Comparison of ENCODE assay signal across 8 cellular contexts in the genomic region with DNA sequence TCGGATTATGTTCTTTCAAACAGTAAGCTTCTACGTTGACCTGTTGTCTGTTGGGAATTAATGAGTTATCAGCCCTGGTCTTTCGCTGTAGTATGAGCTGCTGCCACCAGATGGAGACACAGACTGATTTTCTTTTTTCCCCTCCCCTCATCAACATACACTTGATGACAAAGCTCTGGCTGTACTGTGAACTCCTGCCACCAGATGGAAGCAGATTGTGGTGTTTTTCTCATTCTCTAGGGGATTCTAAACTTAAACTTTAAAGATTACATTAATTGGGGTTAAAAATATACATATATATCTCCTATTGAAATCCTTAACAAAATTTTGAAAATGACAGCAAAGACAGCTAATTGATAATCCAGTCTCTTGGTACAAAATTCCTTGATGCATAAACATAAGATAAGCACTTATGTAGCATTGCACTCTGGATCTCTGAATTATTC. TPM values are rescaled to one million over a fixed set of nuclear protein-coding genes. Genes with fewer than 3 reads are reported as not detected.
DNase-seq lines count a peak whose midpoint lies in the region; ATAC-seq and TF ChIP-seq lines count a peak whose summit lies in the region.

No MANE protein-coding gene starts in this region.

- H3K9me3 ChIP-seq in NT2/D1 (ENCODE audit: insufficient read depth, low read length), result no peaks in the 10 kb centered on the region

- peaks cover 2 to 13% (median 4%) of the 10 kb centered on the region in 3 donors for H3K4me1 Mint-ChIP-seq in naive B cell

- peaks cover 69% of the 10 kb centered on the region for H3K36me3 ChIP-seq in NT2/D1 (ENCODE audit: insufficient read depth, insufficient read length, low read length)

- no peak overlapping the region for H3K9ac ChIP-seq in NT2/D1 (ENCODE audit: insufficient read length, low read depth)

- no peaks in the 10 kb centered on the region for H3K36me3 Mint-ChIP-seq in naive B cell

- no peaks in the 10 kb centered on the region for H3K27me3 ChIP-seq in NT2/D1 (ENCODE audit: insufficient read depth, insufficient read length)

- H3K27me3 Mint-ChIP-seq in naive B cell, result no peaks in the 10 kb centered on the region

- H3K27ac Mint-ChIP-seq in naive B cell, result peak overlapping the region in 2 of 6 donors; percentile 34 to 70

- H3K4me3 ChIP-seq in NT2/D1 (ENCODE audit: insufficient read length, low read depth) (no peak overlapping the region), epithelial cell of esophagus (ENCODE audit: low read length) (no peak overlapping the region)

- peak; percentile 81 for TF ChIP-seq CTCF in epithelial cell of esophagus (IDR thresholded peaks at IDR 0.05; ENCODE audit: insufficient read depth, low read depth, low read length, missing control alignments)

- H3K4me3 Mint-ChIP-seq in naive B cell, result no peak overlapping the region

- H3K4me1 ChIP-seq in NT2/D1 (ENCODE audit: insufficient read depth, insufficient read length), result no peaks in the 10 kb centered on the region

- DNase-seq in DMS53 treated with DMSO at 0.1 percent for 48 hours (lab: John Stamatoyannopoulos, UW; ENCODE audit: unreplicated experiment), result peak; percentile 48
- DNase-seq in HUDEP-2 (lab: John Stamatoyannopoulos, UW; ENCODE audit: unreplicated experiment in 76 of 76), result peak in 56 of 76 experiments; percentile 0 to 66 (median 17)
- peak; percentile 68 for DNase-seq in NT2/D1 (ENCODE audit: low read depth, low spot score)
- peak; percentile 18 for DNase-seq in activated CD8-positive, alpha-beta memory T cell treated with anti-CD3 and anti-CD28 coated beads, Interleukin-2, amount 50 U/mL, for 24 hours (ENCODE audit: extremely low read depth)
- peak; percentile 67 for DNase-seq in epithelial cell of esophagus (ENCODE audit: low read depth)
- peak; percentile 65 for DNase-seq in naive B cell
- DNase-seq in stimulated activated naive CD4-positive, alpha-beta T cell treated with Interleukin-2 at 50 U/mL for 16 hours (lab: John Stamatoyannopoulos, UW), result peak; percentile 31

- H3K9me3 Mint-ChIP-seq in naive B cell, result no peaks in the 10 kb centered on the region

- peak; percentile 88 for ATAC-seq in GM21529 (IDR thresholded peaks at IDR 0.05; ENCODE audit: unreplicated experiment)
- ATAC-seq in naive B cell (ENCODE audit: low read depth in 2 of 2), result peak; percentile 80 to 87

RNA-seq across cellular contexts. Expression of gene SMS, which starts 44.8 kb away (rescaled TPM):
- polyA plus RNA-seq in naive B cell (ENCODE audit: low read depth in 6 of 6), result 10 to 100 TPM; 42.9 to 84.6 (median 49.6) TPM

RNA-seq across cellular contexts. Expression of gene PHEX, which starts 46.8 kb away (rescaled TPM):
- under 1 TPM in 4 of 6 donors, not detected in 2; 0.06 to 0.55 (median 0.18) TPM for polyA plus RNA-seq in naive B cell (ENCODE audit: low read depth in 6 of 6)

Comparison
In these comparisons a context has a peak if more than half of its experiments do, and no peak if none do; other contexts are left out.
1. DNase-seq: peak in every context shown above with its lines; median percentile 68 in NT2/D1; 67 in epithelial cell of esophagus; 65 in naive B cell; 48 in DMS53 treated with DMSO at 0.1 percent for 48 hours; 31 in stimulated activated naive CD4-positive, alpha-beta T cell treated with Interleukin-2 at 50 U/mL for 16 hours; 18 in activated CD8-positive, alpha-beta memory T cell treated with anti-CD3 and anti-CD28 coated beads, Interleukin-2, amount 50 U/mL, for 24 hours; 17 in HUDEP-2.